24 cellular contexts compared by ENCODE assay signal in genomic region chr22:46569848-46570695, GRCh38.
"Had no signal": no experiment of that assay in that cellular context is flagged by ENCODE, and none has a peak within 500 bp of the region (broad histone marks: within the 10 kb centered on the region; RNA-seq: fewer than 3 reads in every experiment).

No MANE protein-coding gene starts in this region.

- H3K36me3 ChIP-seq: adrenal gland, esophagus muscularis mucosa, gastroesophageal sphincter, heart left ventricle, thoracic aorta, upper lobe of right lung had no signal

- H3K9me3 ChIP-seq: adrenal gland had no signal

- H3K4me1 ChIP-seq: gastroesophageal sphincter had no signal

- H3K27me3 ChIP-seq: adrenal gland, esophagus muscularis mucosa, gastroesophageal sphincter, heart left ventricle, upper lobe of right lung had no signal

- H3K4me3 Mint-ChIP-seq: activated CD8-positive, alpha-beta T cell treated with anti-CD3 and anti-CD28 coated beads for 36 hours; activated T-cell treated with anti-CD3 and anti-CD28 coated beads, Interleukin-2, amount 50 U/mL, for 4 hours; dendritic cell treated with granulocyte-macrophage colony-stimulating factor and Interleukin-4, amounts not matched to agents 40 ng/mL and 50 ng/mL, for 4 days; immature natural killer cell; mesothelial cell of epicardium; natural killer cell treated with Interleukin-12 subunit alpha and Interleukin-12 subunit beta and Interleukin-15 and Interleukin-18, amount 100 ng/mL, for 72 hours; stimulated activated memory B cell treated with anti-CD40 and anti-IgM and Interleukin-4, amounts not matched to agents 10 μg/mL and 1 μg/mL and 100 μg/mL, for 72 hours; T-helper 17 cell had no signal

- DNase-seq: activated CD4-positive, alpha-beta T cell treated with anti-CD3 and anti-CD28 coated beads for 4 hours; activated CD8-positive, alpha-beta T cell treated with anti-CD3 and anti-CD28 coated beads for 36 hours; activated effector memory CD4-positive, alpha-beta T cell treated with Interleukin-2 at 50 U/mL for 16 hours; activated T-cell treated with anti-CD3 and anti-CD28 coated beads, Interleukin-2, amount 50 U/mL, for 4 hours; effector CD8-positive, alpha-beta T cell; immature natural killer cell; nucleus accumbens; stimulated activated CD4-positive, alpha-beta T cell treated with anti-CD3 and anti-CD28 coated beads, Interleukin-4, amount 100 ng/mL, for 4 hours; T-helper 17 cell; upper lobe of right lung had no signal

- H3K27ac ChIP-seq: adrenal gland, esophagus muscularis mucosa, gastroesophageal sphincter, heart left ventricle, thoracic aorta, upper lobe of right lung, VCaP had no signal

- H3K4me2 ChIP-seq: smooth muscle cell had no signal

- H3K4me3 ChIP-seq: adrenal gland, esophagus muscularis mucosa, gastroesophageal sphincter, heart left ventricle, lung, smooth muscle cell, thoracic aorta, upper lobe of right lung had no signal

- H3K27me3 Mint-ChIP-seq: activated CD8-positive, alpha-beta T cell treated with anti-CD3 and anti-CD28 coated beads for 36 hours; natural killer cell treated with Interleukin-12 subunit alpha and Interleukin-12 subunit beta and Interleukin-15 and Interleukin-18, amount 100 ng/mL, for 72 hours; stimulated activated memory B cell treated with anti-CD40 and anti-IgM and Interleukin-4, amounts not matched to agents 10 μg/mL and 1 μg/mL and 100 μg/mL, for 72 hours; T-helper 17 cell had no signal

- H3K27ac Mint-ChIP-seq: activated CD8-positive, alpha-beta T cell treated with anti-CD3 and anti-CD28 coated beads for 36 hours; activated naive CD4-positive, alpha-beta T cell treated with anti-CD3 and anti-CD28 coated beads, Interleukin-2, amount 50 U/mL, for 72 hours; dendritic cell treated with granulocyte-macrophage colony-stimulating factor and Interleukin-4, amounts not matched to agents 40 ng/mL and 50 ng/mL, for 4 days; mesothelial cell of epicardium; natural killer cell treated with Interleukin-12 subunit alpha and Interleukin-12 subunit beta and Interleukin-15 and Interleukin-18, amount 100 ng/mL, for 72 hours; progenitor cell of endocrine pancreas; stimulated activated memory B cell treated with anti-CD40 and anti-IgM and Interleukin-4, amounts not matched to agents 10 μg/mL and 1 μg/mL and 100 μg/mL, for 72 hours; T-helper 17 cell had no signal

- ATAC-seq: gastroesophageal sphincter, heart left ventricle, T-helper 17 cell, upper lobe of right lung had no signal

- H3K36me3 Mint-ChIP-seq: mesothelial cell of epicardium had no signal
